Comparison of ENCODE assay signal across 8 cellular contexts in genomic region chr13:46052314-46053161, GRCh38. TPM values are rescaled to one million over a fixed set of nuclear protein-coding genes. Genes with fewer than 3 reads are reported as not detected.
A peak's percentile ranks its signal among the peaks of the same experiment; 100 is the strongest.
DNase-seq lines count a peak whose midpoint lies in the region; ATAC-seq and TF ChIP-seq lines count a peak whose summit lies in the region.

Gene ZC3H13, minus strand, starts transcription at chr13:46052746. Its CDS starts 7,239 bp downstream, at chr13:46045507.

- H3K9me3 ChIP-seq in T-helper 17 cell (ENCODE audit: control insufficient read depth, low read length, poor library complexity, severe bottlenecking), result no peaks in the 10 kb centered on the region
- H3K9me3 ChIP-seq in prostate gland, result no peaks in the 10 kb centered on the region

- DNase-seq in NCI-H1694 treated with DMSO at 0.1 percent for 48 hours (lab: John Stamatoyannopoulos, UW), result peak; percentile 78
- DNase-seq in T-helper 17 cell, result peak; percentile 83 to 88 (median 85)
- peak; percentile 61 to 98 (median 90) for DNase-seq in amygdala (lab: John Stamatoyannopoulos, UW)
- peak; percentile 92 for DNase-seq in left ventricle myocardium superior
- peak; percentile 95 for DNase-seq in prostate gland (ENCODE audit: low spot score)

- H3K4me3 Mint-ChIP-seq in T-helper 17 cell, result peak within 1 kb of the TSS; percentile 95

- no peaks in the 10 kb centered on the region for H3K27me3 ChIP-seq in prostate gland (replicated peaks; ENCODE audit: insufficient read depth)

- intact Hi-C loops in left ventricle myocardium superior (cut with micrococcal nuclease) (no loop called here), prostate gland (cut with DNase I) (no loop called here)

- no peaks in the 10 kb centered on the region for H3K36me3 Mint-ChIP-seq in T-helper 17 cell (ENCODE audit: low read depth)

- H3K27ac ChIP-seq in prostate gland, result peak within 1 kb of the TSS; percentile 88
- peak within 1 kb of the TSS; percentile 95 for H3K27ac ChIP-seq in urinary bladder (ENCODE audit: low read depth)

- H3K4me1 ChIP-seq in prostate gland (replicated peaks) (no peaks in the 10 kb centered on the region), urinary bladder (ENCODE audit: insufficient read depth) (no peaks in the 10 kb centered on the region)

- H3K4me3 ChIP-seq in prostate gland, result peak within 1 kb of the TSS; percentile 74 to 97
- peak within 1 kb of the TSS; percentile 89 for H3K4me3 ChIP-seq in urinary bladder (ENCODE audit: low read depth, low read length)

- H3K27ac Mint-ChIP-seq in T-helper 17 cell, result peak within 1 kb of the TSS; percentile 99

- TF ChIP-seq POLR2A in GM15510 (IDR thresholded peaks at IDR 0.05; ENCODE audit: borderline replicate concordance, extremely low read depth, insufficient read length), result peak; percentile 81
- peak; percentile 30 for TF ChIP-seq POLR2A in prostate gland (IDR thresholded peaks at IDR 0.05)

- peaks cover 9% of the 10 kb centered on the region for H3K27me3 Mint-ChIP-seq in T-helper 17 cell

- H3K4me1 Mint-ChIP-seq in T-helper 17 cell, result peaks cover 21% of the 10 kb centered on the region

- peak in 3 of 4 experiments; percentile 21 to 71 (median 62) for TF ChIP-seq CTCF in prostate gland (IDR thresholded peaks at IDR 0.05)

- under 1% methylated on average over 57 of the region's 57 CpGs for WGBS in prostate gland
- WGBS in urinary bladder, result under 1% methylated on average over 57 of the region's 57 CpGs

- ATAC-seq in HG02885 (IDR thresholded peaks at IDR 0.05; ENCODE audit: poor library complexity, unreplicated experiment) (peak; percentile 100), T-helper 17 cell (peak; percentile 98), left ventricle myocardium superior (peak; percentile 100)

- H3K36me3 ChIP-seq in prostate gland, result no peaks in the 10 kb centered on the region
- H3K36me3 ChIP-seq in urinary bladder (ENCODE audit: insufficient read depth), result no peaks in the 10 kb centered on the region

RNA-seq across cellular contexts. Expression of gene ZC3H13, which starts in this region (rescaled TPM):
- total RNA-seq in T-helper 17 cell (10 to 100 TPM; 46.5 to 48.6 TPM), left ventricle myocardium superior (28.5 TPM), prostate gland (10 to 100 TPM; 24.4 to 26.9 TPM), urinary bladder (47.3 TPM)
- 24.1 TPM for polyA plus RNA-seq in urinary bladder

Comparison
In these comparisons a context has a peak if more than half of its experiments do, and no peak if none do; other contexts are left out.
1. Peak in every context shown above with its lines: DNase-seq, ATAC-seq, H3K4me3 ChIP-seq and H3K27ac ChIP-seq.